Comparison of ENCODE assay signal across 10 cellular contexts in genomic region chr12:116820077-116820656, GRCh38.
A peak's percentile ranks its signal among the peaks of the same experiment; 100 is the strongest.
DNase-seq lines count a peak whose midpoint lies in the region; ATAC-seq, FAIRE-seq and TF ChIP-seq lines count a peak whose summit lies in the region.
"Had no signal": no experiment of that assay in that cellular context is flagged by ENCODE, and none has a peak within 500 bp of the region (broad histone marks: within the 10 kb centered on the region; RNA-seq: fewer than 3 reads in every experiment).

No MANE protein-coding gene starts in this region.

- peak overlapping the region; percentile 96 for H3K4me2 ChIP-seq in OCI-LY7 (ENCODE audit: low read length)
- H3K4me2 ChIP-seq in H1 (ENCODE audit: insufficient read depth in 1 of 2, low read depth in 2 of 2, low read length in 2 of 2), result no peak overlapping the region
- H3K4me2 ChIP-seq in osteoblast (ENCODE audit: insufficient read depth, low read length), result no peak overlapping the region

- ATAC-seq in activated T-cell treated with anti-CD3 and anti-CD28 coated beads, Interleukin-2, amount 50 U/mL, for 4 hours, result no peak
- no peak for ATAC-seq in stimulated activated naive B cell treated with anti-CD40 and anti-IgM and Interleukin-4, amounts not matched to agents 10 μg/mL and 1 μg/mL and 100 μg/mL, for 72 hours (replicated peaks)

- no peak for DNase-seq in activated T-cell treated with anti-CD3 and anti-CD28 coated beads, Interleukin-2, amount 50 U/mL, for 4 hours
- no peak for DNase-seq in activated T-cell treated with anti-CD3 and anti-CD28 coated beads, Interleukin-2, amount 50 U/mL, for 48 hours
- DNase-seq in OCI-LY7 (ENCODE audit: low spot score), result no peak
- no peak for DNase-seq in H1 (ENCODE audit: low read depth in 1 of 2, low spot score in 2 of 2)
- no peak for DNase-seq in stimulated activated naive B cell treated with anti-CD40 and anti-IgM and Interleukin-4, amounts not matched to agents 10 μg/mL and 1 μg/mL and 100 μg/mL, for 72 hours
- no peak for DNase-seq in NCI-H2081 treated with DMSO at 0.1 percent for 48 hours (lab: John Stamatoyannopoulos, UW)
- DNase-seq in hepatic stellate cell (ENCODE audit: low spot score), result no peak
- no peak for DNase-seq in osteoblast (ENCODE audit: insufficient read length, low spot score, missing footprints)

- 86% methylated on average over 10 of the region's 10 CpGs; no CpG with 5 or more reads in 1 of the 2 experiments for WGBS in H1 (ENCODE audit: extremely low coverage in 1 of 2, insufficient coverage in 1 of 2, insufficient read length in 1 of 2, insufficient replicate concordance in 2 of 2, low coverage in 1 of 2, low lambda C conversion rate in 2 of 2, missing lambda C conversion rate in 1 of 2), 2 experiments

- no peak overlapping the region for H3K27ac ChIP-seq in OCI-LY7 (ENCODE audit: low read depth, low read length, poor library complexity, severe bottlenecking)
- H3K27ac ChIP-seq in H1 (ENCODE audit: low read depth, low read length), result no peak overlapping the region
- H3K27ac ChIP-seq in osteoblast (ENCODE audit: low read depth, low read length), result no peak overlapping the region

- no peak overlapping the region for H2BK5ac ChIP-seq in H1 (ENCODE audit: low read depth, low read length)

- H3K79me2 ChIP-seq in OCI-LY7 (ENCODE audit: insufficient read depth, low read depth, low read length) (no peaks in the 10 kb centered on the region; the same call in 1 of the 2 replicates), H1 (ENCODE audit: control insufficient read depth in 1 of 2, insufficient read depth in 2 of 2, low read length in 2 of 2) (no peaks in the 10 kb centered on the region), osteoblast (ENCODE audit: insufficient read depth, low read length) (no peaks in the 10 kb centered on the region)

- intact Hi-C loops in OCI-LY7 (cut with micrococcal nuclease; ENCODE audit: unreplicated experiment), result no loop called here

- peak overlapping the region; percentile 75 for H3K27ac Mint-ChIP-seq in stimulated activated naive B cell treated with anti-CD40 and anti-IgM and Interleukin-4, amounts not matched to agents 10 μg/mL and 1 μg/mL and 100 μg/mL, for 72 hours

- H4K8ac ChIP-seq in H1 (ENCODE audit: extremely low read depth, insufficient read depth, low read length), result no peak overlapping the region

- BruUV-seq in OCI-LY7 (replicated peaks; lab: Mats Ljungman, UMichigan), result no TSS peak

- no peaks in the 10 kb centered on the region for H3K27me3 ChIP-seq in H1 (replicated peaks in 1 of 4; ENCODE audit: control insufficient read depth in 3 of 4, extremely low read depth in 1 of 4, insufficient read depth in 3 of 4, low read length in 3 of 4)
- H3K27me3 ChIP-seq in osteoblast (ENCODE audit: insufficient read depth, low read length), result no peaks in the 10 kb centered on the region
- H3K27me3 ChIP-seq: SJSA1 had no signal

- TF ChIP-seq RAD21 in H1 (IDR thresholded peaks at IDR 0.05 in 1 of 2, conservative IDR thresholded peaks at IDR 0.05 in 1 of 2; ENCODE audit: low read depth in 2 of 2, low read length in 2 of 2), result no peak

- H3K56ac ChIP-seq in H1 (replicated peaks; ENCODE audit: insufficient read length, low read depth, low read length), result no peak overlapping the region

- H3K4me3 ChIP-seq in OCI-LY7 (ENCODE audit: low read depth, low read length, poor library complexity, severe bottlenecking), result peak overlapping the region; percentile 82
- 0 out of 8 replicates have a peak overlapping the region, but pooled peaks of 1 of the 4 experiments have one; percentile 90 for H3K4me3 ChIP-seq in H1 (ENCODE audit: extremely low read depth in 1 of 4, insufficient read depth in 2 of 4, low read depth in 3 of 4, low read length in 4 of 4)
- H3K4me3 ChIP-seq in osteoblast (ENCODE audit: insufficient read depth, low read length), result no peak overlapping the region

- H3K4me1 ChIP-seq in OCI-LY7 (ENCODE audit: insufficient read depth, low read length, poor library complexity, severe bottlenecking), result peaks cover 46% of the 10 kb centered on the region
- H3K4me1 ChIP-seq in H1 (replicated peaks in 1 of 4; ENCODE audit: control insufficient read depth in 3 of 4, insufficient read depth in 4 of 4, low read length in 3 of 4), result peaks cover 1 to 7% (median 5%) of the 10 kb centered on the region in 4 experiments; a peak in 4 of 7 replicates
- H3K4me1 ChIP-seq in osteoblast (ENCODE audit: insufficient read depth, low read length), result peaks cover 10% of the 10 kb centered on the region

- H2AK5ac ChIP-seq in H1 (ENCODE audit: low read depth, low read length), result no peak overlapping the region

- H3K18ac ChIP-seq in H1 (ENCODE audit: extremely low read depth, low read length), result no peak overlapping the region

- no peak overlapping the region for H2BK20ac ChIP-seq in H1 (ENCODE audit: low read length)

- H4K91ac ChIP-seq in H1 (replicated peaks; ENCODE audit: insufficient read length, low read length), result no peak overlapping the region

- H3K23me2 ChIP-seq in H1 (ENCODE audit: low read depth, low read length), result peaks cover 4% of the 10 kb centered on the region; the same call in 1 of the 2 replicates

- H3K79me1 ChIP-seq in H1 (ENCODE audit: low read depth, low read length), result no peaks in the 10 kb centered on the region

- peak overlapping the region; percentile 48 for H3K4me3 Mint-ChIP-seq in activated T-cell treated with anti-CD3 and anti-CD28 coated beads, Interleukin-2, amount 50 U/mL, for 4 hours
- peak overlapping the region; percentile 9 to 61 for H3K4me3 Mint-ChIP-seq in stimulated activated naive B cell treated with anti-CD40 and anti-IgM and Interleukin-4, amounts not matched to agents 10 μg/mL and 1 μg/mL and 100 μg/mL, for 72 hours

- no peaks in the 10 kb centered on the region for H3K27me3 Mint-ChIP-seq in activated T-cell treated with anti-CD3 and anti-CD28 coated beads, Interleukin-2, amount 50 U/mL, for 4 hours (ENCODE audit: low read depth)
- H3K27me3 Mint-ChIP-seq in stimulated activated naive B cell treated with anti-CD40 and anti-IgM and Interleukin-4, amounts not matched to agents 10 μg/mL and 1 μg/mL and 100 μg/mL, for 72 hours, result no peaks in the 10 kb centered on the region
- H3K27me3 Mint-ChIP-seq: stimulated activated naive CD8-positive, alpha-beta T cell treated with anti-CD3 and anti-CD28 coated beads, Interleukin-15, Interleukin-2, amounts not matched to agents 100 ng/mL and 50 ng/mL, for 24 hours had no signal

- TF ChIP-seq EP300 in H1 (IDR thresholded peaks at IDR 0.05; ENCODE audit: borderline replicate concordance in 1 of 2, low read depth in 2 of 2, low read length in 2 of 2), result no peak

- no peak overlapping the region for H2BK12ac ChIP-seq in H1 (ENCODE audit: low read depth, low read length)

- FAIRE-seq in H1 (lab: Jason Lieb, UNC), result no peak

- no peak overlapping the region for H3K4ac ChIP-seq in H1 (replicated peaks; ENCODE audit: insufficient read length, low read depth, low read length)

- H4K20me1 ChIP-seq in OCI-LY7 (ENCODE audit: insufficient read depth, low read length) (no peaks in the 10 kb centered on the region), H1 (replicated peaks in 1 of 2; ENCODE audit: control insufficient read depth in 1 of 2, insufficient read depth in 2 of 2, low read length in 2 of 2) (no peaks in the 10 kb centered on the region), osteoblast (ENCODE audit: insufficient read depth, low read length) (no peaks in the 10 kb centered on the region)

- CTCF ChIA-PET in OCI-LY7 (lab: Charles Lee; ENCODE audit: unreplicated experiment) (no interaction called here), H1 (lab: Charles Lee; ENCODE audit: partially characterized antibody) (interaction anchor here (0.6 to 2.1 kb wide), 6 partner anchors 22 to 300 kb away, joined by 3 to 5 read pairs (median 3); no protein-coding TSS in a partner anchor)

- no peak overlapping the region for H2BK15ac ChIP-seq in H1 (ENCODE audit: low read length)

- no peak for TF ChIP-seq CTCF in OCI-LY7 (conservative IDR thresholded peaks at IDR 0.05; ENCODE audit: low read length)
- no peak for TF ChIP-seq CTCF in H1 (IDR thresholded peaks at IDR 0.05; ENCODE audit: control extremely low read depth in 1 of 3, insufficient read depth in 1 of 3, low read depth in 1 of 3, low read length in 3 of 3)
- no peak for TF ChIP-seq CTCF in osteoblast (IDR thresholded peaks at IDR 0.05; ENCODE audit: extremely low read depth, low read depth, low read length)

- no peak overlapping the region for H3K23ac ChIP-seq in H1 (ENCODE audit: insufficient read length)

- no peak overlapping the region for H3K14ac ChIP-seq in H1 (ENCODE audit: insufficient read length)

- H2BK120ac ChIP-seq in H1 (replicated peaks; ENCODE audit: low read depth, low read length), result no peak overlapping the region

- H3K36me3 ChIP-seq in OCI-LY7 (ENCODE audit: insufficient read depth, low read length) (peaks cover 16% of the 10 kb centered on the region), H1 (ENCODE audit: control insufficient read depth in 2 of 4, insufficient read depth in 4 of 4, low read length in 3 of 4) (no peaks in the 10 kb centered on the region; a peak in 2 of 8 replicates), osteoblast (ENCODE audit: insufficient read depth, low read length) (no peaks in the 10 kb centered on the region)

- H2AFZ ChIP-seq in OCI-LY7 (ENCODE audit: low read length) (no peak overlapping the region), H1 (ENCODE audit: low read length) (no peak overlapping the region), osteoblast (ENCODE audit: low read length) (no peak overlapping the region)

- no peaks in the 10 kb centered on the region for H3K9me3 ChIP-seq in OCI-LY7 (ENCODE audit: low read length)
- no peaks in the 10 kb centered on the region for H3K9me3 ChIP-seq in H1 (ENCODE audit: insufficient read depth in 2 of 2, low read depth in 1 of 2, low read length in 1 of 2)
- H3K9me3 ChIP-seq in osteoblast (ENCODE audit: low read depth, low read length), result no peaks in the 10 kb centered on the region
- H3K9me3 ChIP-seq: SJSA1 had no signal

- POLR2A ChIA-PET in OCI-LY7 (lab: Charles Lee) (interaction anchor here (1.0 to 6.9 kb wide), 3 partner anchors 14 to 18 kb away, joined by 3 to 60 read pairs (median 4); no protein-coding TSS in a partner anchor), H1 (lab: Charles Lee; ENCODE audit: partially characterized antibody) (no interaction called here)

- no peaks in the 10 kb centered on the region for H3K9me2 ChIP-seq in OCI-LY7 (ENCODE audit: insufficient read depth, low read length)

- no peak for TF ChIP-seq POLR2A in H1 (IDR thresholded peaks at IDR 0.05; ENCODE audit: control extremely low read depth in 1 of 2, low read depth in 2 of 2, low read length in 2 of 2)

- H3K9ac ChIP-seq in H1 (replicated peaks in 1 of 4; ENCODE audit: extremely low read depth in 1 of 4, low read depth in 3 of 4, low read length in 3 of 4), result no peak overlapping the region

- peaks cover 1% of the 10 kb centered on the region for H3K36me3 Mint-ChIP-seq in activated T-cell treated with anti-CD3 and anti-CD28 coated beads, Interleukin-2, amount 50 U/mL, for 4 hours (ENCODE audit: insufficient read depth)
- peaks cover 3 to 13% of the 10 kb centered on the region in 2 donors for H3K36me3 Mint-ChIP-seq in stimulated activated naive B cell treated with anti-CD40 and anti-IgM and Interleukin-4, amounts not matched to agents 10 μg/mL and 1 μg/mL and 100 μg/mL, for 72 hours

- no peak overlapping the region for H4K5ac ChIP-seq in H1 (ENCODE audit: insufficient read length, low read depth, low read length)

- no peaks in the 10 kb centered on the region for H3K9me3 Mint-ChIP-seq in activated T-cell treated with anti-CD3 and anti-CD28 coated beads, Interleukin-2, amount 50 U/mL, for 4 hours
- no peaks in the 10 kb centered on the region for H3K9me3 Mint-ChIP-seq in stimulated activated naive B cell treated with anti-CD40 and anti-IgM and Interleukin-4, amounts not matched to agents 10 μg/mL and 1 μg/mL and 100 μg/mL, for 72 hours
- H3K9me3 Mint-ChIP-seq: stimulated activated naive CD8-positive, alpha-beta T cell treated with anti-CD3 and anti-CD28 coated beads, Interleukin-15, Interleukin-2, amounts not matched to agents 100 ng/mL and 50 ng/mL, for 24 hours had no signal

- H3K4me1 Mint-ChIP-seq in activated T-cell treated with anti-CD3 and anti-CD28 coated beads, Interleukin-2, amount 50 U/mL, for 4 hours (ENCODE audit: low read depth), result peaks cover 21% of the 10 kb centered on the region
- peaks cover 31 to 52% of the 10 kb centered on the region in 2 donors for H3K4me1 Mint-ChIP-seq in stimulated activated naive B cell treated with anti-CD40 and anti-IgM and Interleukin-4, amounts not matched to agents 10 μg/mL and 1 μg/mL and 100 μg/mL, for 72 hours
